ENCODE assay signal across 11 cellular contexts in genomic region chr7:19587291-19587690, GRCh38.
A peak's percentile ranks its signal among the peaks of the same experiment; 100 is the strongest.
DNase-seq lines count a peak whose midpoint lies in the region; ATAC-seq lines count a peak whose summit lies in the region.
"Had no signal": no experiment of that assay in that cellular context is flagged by ENCODE, and none has a peak within 500 bp of the region (broad histone marks: within the 10 kb centered on the region; RNA-seq: fewer than 3 reads in every experiment).

No MANE protein-coding gene starts in this region.

- H3K27ac Mint-ChIP-seq in activated naive CD8-positive, alpha-beta T cell treated with anti-CD3 and anti-CD28 coated beads for 36 hours, result no peak overlapping the region

- H3K27me3 Mint-ChIP-seq in activated naive CD8-positive, alpha-beta T cell treated with anti-CD3 and anti-CD28 coated beads for 36 hours, result no peaks in the 10 kb centered on the region

- no peaks in the 10 kb centered on the region for H3K36me3 Mint-ChIP-seq in activated naive CD8-positive, alpha-beta T cell treated with anti-CD3 and anti-CD28 coated beads for 36 hours

- DNase-seq in NCI-H146 (lab: John Stamatoyannopoulos, UW) (peak; percentile 11), NCI-H146 treated with DMSO at 0.1 percent for 48 hours (lab: John Stamatoyannopoulos, UW; ENCODE audit: unreplicated experiment) (no peak), NCI-H460 (ENCODE audit: extremely low read depth, low read depth) (peak; percentile 4), myocyte (ENCODE audit: low read depth) (peak; percentile 10), MG63 (no peak)
- DNase-seq in activated naive CD8-positive, alpha-beta T cell treated with anti-CD3 and anti-CD28 coated beads for 36 hours, result no peak
- DNase-seq: ACHN, mesenchymal stem cell, MV-4-11 had no signal

- H3K36me3 ChIP-seq in MG63, result no peaks in the 10 kb centered on the region

- H3K4me3 ChIP-seq in MG63, result no peak overlapping the region

- no peaks in the 10 kb centered on the region for H3K9me3 ChIP-seq in MG63

- no peaks in the 10 kb centered on the region for H3K27me3 ChIP-seq in MG63

- no peaks in the 10 kb centered on the region for H3K9me3 Mint-ChIP-seq in activated naive CD8-positive, alpha-beta T cell treated with anti-CD3 and anti-CD28 coated beads for 36 hours

- ATAC-seq in HG02571 (IDR thresholded peaks at IDR 0.05; ENCODE audit: unreplicated experiment), result peak; percentile 71
- no peak for ATAC-seq in HG02938 (IDR thresholded peaks at IDR 0.05; ENCODE audit: unreplicated experiment)

- H3K4me1 Mint-ChIP-seq in activated naive CD8-positive, alpha-beta T cell treated with anti-CD3 and anti-CD28 coated beads for 36 hours, result no peaks in the 10 kb centered on the region

- H3K4me3 Mint-ChIP-seq in activated naive CD8-positive, alpha-beta T cell treated with anti-CD3 and anti-CD28 coated beads for 36 hours, result no peak overlapping the region

Comparison
In these comparisons a context has a peak if more than half of its experiments do, and no peak if none do; other contexts are left out.
1. DNase-seq: peak in NCI-H146 (single experiment), NCI-H460 (single experiment) and myocyte (single experiment); none in NCI-H146 treated with DMSO at 0.1 percent for 48 hours (single experiment), MG63 (single experiment) and activated naive CD8-positive, alpha-beta T cell treated with anti-CD3 and anti-CD28 coated beads for 36 hours (single experiment).